Comparison of ENCODE assay signal across 1 cellular context in genomic region chr1:27504588-27505419, GRCh38.
TF ChIP-seq lines count a peak whose summit lies in the region.

No MANE protein-coding gene starts in this region.

TF ChIP-seq in HepG2, 621 proteins besides CTCF, POLR2A, EP300 and RAD21 (continued from another document and continues in another):
- TF ChIP-seq SNAPC2 (CRISPR knock-in tag; IDR thresholded peaks at IDR 0.05) = peak; percentile 21; the same call in 1 of the 2 replicates
- TF ChIP-seq ZNF800 (CRISPR knock-in tag; IDR thresholded peaks at IDR 0.05) = 0 out of 2 replicates have a peak, but pooled peaks have one; percentile 21
- no peak for TF ChIP-seq ATF7-NPFF (CRISPR knock-in tag; IDR thresholded peaks at IDR 0.05; ENCODE audit: low read depth)
- no peak; the same call in none of the 2 replicates for TF ChIP-seq KLF11 (CRISPR knock-in tag; IDR thresholded peaks at IDR 0.05)
- TF ChIP-seq DRAP1 (CRISPR knock-in tag; IDR thresholded peaks at IDR 0.05) = peak; percentile 47
- peak; percentile 68; the same call in 1 of the 2 replicates for TF ChIP-seq ISL2 (CRISPR knock-in tag; IDR thresholded peaks at IDR 0.05)
- 0 out of 2 replicates have a peak, but pooled peaks have one; percentile 38 for TF ChIP-seq ZNF253 (CRISPR knock-in tag; IDR thresholded peaks at IDR 0.05; ENCODE audit: borderline replicate concordance)
- no peak for TF ChIP-seq DBP (CRISPR knock-in tag; IDR thresholded peaks at IDR 0.05; ENCODE audit: not compliant biosample characterization)
- TF ChIP-seq PHB2 (IDR thresholded peaks at IDR 0.05; ENCODE audit: partially characterized antibody) = no peak
- TF ChIP-seq ZNF878 (CRISPR knock-in tag; IDR thresholded peaks at IDR 0.05) = peak; percentile 85
- TF ChIP-seq ZNF644 (CRISPR knock-in tag; IDR thresholded peaks at IDR 0.05; ENCODE audit: low read depth) = no peak; the same call in 1 of the 2 replicates
- TF ChIP-seq ZSCAN25 (CRISPR knock-in tag; IDR thresholded peaks at IDR 0.05) = peak; percentile 71
- TF ChIP-seq ZNF496 (CRISPR knock-in tag; IDR thresholded peaks at IDR 0.05; ENCODE audit: insufficient replicate concordance) = no peak
- peak; percentile 92 for TF ChIP-seq SIX1 (CRISPR knock-in tag; IDR thresholded peaks at IDR 0.05; ENCODE audit: borderline replicate concordance)
- TF ChIP-seq JUND (CRISPR knock-in tag; IDR thresholded peaks at IDR 0.05) = peak; percentile 64; the same call in 1 of the 2 replicates
- peak; percentile 96 for TF ChIP-seq ZNF263 (CRISPR knock-in tag; IDR thresholded peaks at IDR 0.05)
- TF ChIP-seq RNF219 (CRISPR knock-in tag; IDR thresholded peaks at IDR 0.05) = no peak
- peak; percentile 99 for TF ChIP-seq ETV5 (CRISPR knock-in tag; IDR thresholded peaks at IDR 0.05; ENCODE audit: borderline replicate concordance)
- no peak; the same call in 1 of the 2 replicates for TF ChIP-seq NFYC (CRISPR knock-in tag; IDR thresholded peaks at IDR 0.05)
- no peak for TF ChIP-seq RFXAP (CRISPR knock-in tag; IDR thresholded peaks at IDR 0.05; ENCODE audit: borderline replicate concordance)
- peak; percentile 30; the same call in 1 of the 2 replicates for TF ChIP-seq BORCS8-MEF2B (CRISPR knock-in tag; IDR thresholded peaks at IDR 0.05)
- TF ChIP-seq ZBTB49 (CRISPR knock-in tag; IDR thresholded peaks at IDR 0.05; ENCODE audit: borderline replicate concordance) = peak; percentile 15; the same call in 1 of the 2 replicates
- no peak for TF ChIP-seq MAFF (IDR thresholded peaks at IDR 0.05; ENCODE audit: low read depth, low read length)
- no peak; the same call in 1 of the 2 replicates for TF ChIP-seq NFAT5 (CRISPR knock-in tag; IDR thresholded peaks at IDR 0.05)
- TF ChIP-seq GTF2F1 (IDR thresholded peaks at IDR 0.05; ENCODE audit: low read length) = no peak
- no peak for TF ChIP-seq ZNF225 (CRISPR knock-in tag; IDR thresholded peaks at IDR 0.05)
- TF ChIP-seq KDM6A (CRISPR knock-in tag; IDR thresholded peaks at IDR 0.05; ENCODE audit: low read depth) = peak; percentile 78
- TF ChIP-seq ZNF337 (CRISPR knock-in tag; IDR thresholded peaks at IDR 0.05; ENCODE audit: borderline replicate concordance, low read depth) = peak; percentile 69; the same call in 1 of the 2 replicates
- peak; percentile 75 for TF ChIP-seq PHF21A (CRISPR knock-in tag; IDR thresholded peaks at IDR 0.05)
- TF ChIP-seq CSRNP2 (CRISPR knock-in tag; conservative IDR thresholded peaks at IDR 0.05; ENCODE audit: low read depth) = no peak
- peak; percentile 57; the same call in 1 of the 2 replicates for TF ChIP-seq ZBTB43 (CRISPR knock-in tag; conservative IDR thresholded peaks at IDR 0.05)
- TF ChIP-seq TFDP1 (CRISPR knock-in tag; IDR thresholded peaks at IDR 0.05; ENCODE audit: borderline replicate concordance) = peak; percentile 14; the same call in 1 of the 2 replicates
- no peak for TF ChIP-seq ZNF776 (CRISPR knock-in tag; IDR thresholded peaks at IDR 0.05)
- no peak; the same call in 1 of the 2 replicates for TF ChIP-seq FOXJ3 (CRISPR knock-in tag; IDR thresholded peaks at IDR 0.05; ENCODE audit: borderline replicate concordance)
- TF ChIP-seq IKZF4 (CRISPR knock-in tag; IDR thresholded peaks at IDR 0.05; ENCODE audit: borderline replicate concordance, low read depth, not compliant biosample characterization) = peak; percentile 45
- TF ChIP-seq NCOA5 (CRISPR knock-in tag; IDR thresholded peaks at IDR 0.05) = no peak
- no peak for TF ChIP-seq REL (CRISPR knock-in tag; conservative IDR thresholded peaks at IDR 0.05)
- peak; percentile 53; the same call in 1 of the 2 replicates for TF ChIP-seq ZNF317 (CRISPR knock-in tag; IDR thresholded peaks at IDR 0.05)
- no peak; the same call in 1 of the 2 replicates for TF ChIP-seq ZNF576 (CRISPR knock-in tag; IDR thresholded peaks at IDR 0.05)
- peak; percentile 75 for TF ChIP-seq FOXO1 (CRISPR knock-in tag; IDR thresholded peaks at IDR 0.05)
- TF ChIP-seq ZNF354B (CRISPR knock-in tag; IDR thresholded peaks at IDR 0.05) = no peak
- TF ChIP-seq ZNF329 (CRISPR knock-in tag; IDR thresholded peaks at IDR 0.05; ENCODE audit: low read depth) = 0 out of 2 replicates have a peak, but pooled peaks have one; percentile 0
- peak; percentile 77; the same call in 1 of the 2 replicates for TF ChIP-seq MAF1 (CRISPR knock-in tag; IDR thresholded peaks at IDR 0.05; ENCODE audit: borderline replicate concordance)
- TF ChIP-seq EZH2 (conservative IDR thresholded peaks at IDR 0.05; ENCODE audit: low read depth, low read length) = no peak
- TF ChIP-seq ZNF615 (CRISPR knock-in tag; IDR thresholded peaks at IDR 0.05; ENCODE audit: borderline replicate concordance) = no peak
